In the genomic region with DNA sequence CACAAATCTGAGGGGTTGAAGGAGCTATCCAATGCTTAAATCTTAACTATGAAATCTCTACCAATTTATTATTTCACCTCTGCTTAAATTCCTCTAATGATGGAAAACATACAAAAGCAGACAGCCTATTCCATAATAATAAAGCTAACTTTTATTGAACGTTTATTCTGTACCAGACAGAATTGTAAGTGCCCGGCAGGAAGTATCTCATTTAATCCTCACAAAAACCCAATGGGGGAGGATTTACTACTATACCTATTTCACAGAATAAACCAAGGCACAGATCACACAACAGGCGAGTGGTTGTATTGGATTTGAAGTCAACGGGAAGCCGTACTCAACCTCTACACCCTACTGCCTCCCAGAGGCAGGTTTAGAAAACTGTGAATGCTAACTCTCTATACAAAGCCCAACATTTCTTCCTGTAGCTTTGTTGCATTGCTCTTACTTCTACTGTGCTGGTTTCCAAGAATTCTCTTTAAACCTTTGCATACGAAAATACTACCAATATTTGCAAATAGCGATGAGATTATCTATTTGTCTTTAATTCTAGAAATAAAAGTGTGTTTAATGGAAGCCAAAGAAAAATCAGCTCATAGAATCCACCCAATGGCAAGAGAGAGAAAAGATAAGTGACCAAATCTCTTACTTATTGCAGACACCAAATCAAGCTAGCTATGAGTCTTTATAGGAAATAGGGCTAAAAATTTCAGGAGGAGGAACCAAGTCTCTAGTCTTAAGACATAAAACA, we compare ENCODE assay signal across 8 cellular contexts. TPM values are rescaled to one million over a fixed set of nuclear protein-coding genes. Genes with fewer than 3 reads are reported as not detected.
DNase-seq lines count a peak whose midpoint lies in the region; ATAC-seq and TF ChIP-seq lines count a peak whose summit lies in the region.

No MANE protein-coding gene starts in this region.

- H3K4me2 ChIP-seq in smooth muscle cell: peak overlapping the region; percentile 34

- DNase-seq in DMS114 treated with DMSO at 0.1 percent for 48 hours (lab: John Stamatoyannopoulos, UW; ENCODE audit: unreplicated experiment): peak; percentile 7
- DNase-seq in GM19238 (ENCODE audit: insufficient read length, low spot score): peak; percentile 1
- DNase-seq in NOMO-1 treated with dmso at 0.1 percent for 144 hours (lab: John Stamatoyannopoulos, UW; ENCODE audit: unreplicated experiment): peak; percentile 7
- no peak for DNase-seq in activated naive CD8-positive, alpha-beta T cell treated with anti-CD3 and anti-CD28 coated beads, Interleukin-2, amount 10 ng/mL, durations not matched to agents 7 days and 5 days
- no peak for DNase-seq in right atrium auricular region (ENCODE audit: low spot score)
- no peak for DNase-seq in smooth muscle cell (lab: John Stamatoyannopoulos, UW; ENCODE audit: unreplicated experiment)
- no peak for DNase-seq in DMS79 treated with DMSO at 0.1 percent for 48 hours (lab: John Stamatoyannopoulos, UW)

- H3K4me1 ChIP-seq in right atrium auricular region (no peaks in the 10 kb centered on the region), smooth muscle cell (ENCODE audit: low read depth) (peaks cover 3% of the 10 kb centered on the region)

- peaks cover 5% of the 10 kb centered on the region for H3K4me1 Mint-ChIP-seq in activated naive CD8-positive, alpha-beta T cell treated with anti-CD3 and anti-CD28 coated beads, Interleukin-2, amount 10 ng/mL, durations not matched to agents 7 days and 5 days

- H3K9me3 Mint-ChIP-seq in activated naive CD8-positive, alpha-beta T cell treated with anti-CD3 and anti-CD28 coated beads, Interleukin-2, amount 10 ng/mL, durations not matched to agents 7 days and 5 days: no peaks in the 10 kb centered on the region

- no peaks in the 10 kb centered on the region for H3K36me3 Mint-ChIP-seq in activated naive CD8-positive, alpha-beta T cell treated with anti-CD3 and anti-CD28 coated beads, Interleukin-2, amount 10 ng/mL, durations not matched to agents 7 days and 5 days

- TF ChIP-seq CTCF in right atrium auricular region (IDR thresholded peaks at IDR 0.05) (peak; percentile 61 to 77), smooth muscle cell (IDR thresholded peaks at IDR 0.05; ENCODE audit: borderline replicate concordance, insufficient read depth, poor library complexity, severe bottlenecking) (peak; percentile 62)

- H3F3A ChIP-seq in smooth muscle cell (ENCODE audit: low read depth): no peaks in the 10 kb centered on the region

- no peaks in the 10 kb centered on the region for H3K36me3 ChIP-seq in right atrium auricular region
- H3K36me3 ChIP-seq in smooth muscle cell (ENCODE audit: low read depth): no peaks in the 10 kb centered on the region

- H3K9ac ChIP-seq in smooth muscle cell (ENCODE audit: low read depth): no peak overlapping the region

- H3K9me3 ChIP-seq in right atrium auricular region (no peaks in the 10 kb centered on the region), smooth muscle cell (replicated peaks; ENCODE audit: low read depth) (no peaks in the 10 kb centered on the region)

- peak overlapping the region; percentile 15 for H2AFZ ChIP-seq in smooth muscle cell (ENCODE audit: low read depth)

- no peaks in the 10 kb centered on the region for H3K79me2 ChIP-seq in smooth muscle cell (ENCODE audit: low read depth)

- H3K27me3 Mint-ChIP-seq in activated naive CD8-positive, alpha-beta T cell treated with anti-CD3 and anti-CD28 coated beads, Interleukin-2, amount 10 ng/mL, durations not matched to agents 7 days and 5 days: peaks cover 5% of the 10 kb centered on the region

- POLR2A ChIA-PET in activated naive CD8-positive, alpha-beta T cell treated with anti-CD3 and anti-CD28 coated beads, Interleukin-2, amount 10 ng/mL, durations not matched to agents 7 days and 5 days (lab: Charles Lee): no interaction called here

- no peaks in the 10 kb centered on the region for H4K20me1 ChIP-seq in smooth muscle cell (ENCODE audit: low read depth)

- H3K27me3 ChIP-seq in right atrium auricular region (no peaks in the 10 kb centered on the region), smooth muscle cell (ENCODE audit: low read depth) (no peaks in the 10 kb centered on the region)

- no peak overlapping the region for H3K4me3 Mint-ChIP-seq in activated naive CD8-positive, alpha-beta T cell treated with anti-CD3 and anti-CD28 coated beads, Interleukin-2, amount 10 ng/mL, durations not matched to agents 7 days and 5 days

- peak; percentile 89 for ATAC-seq in HG03342 (IDR thresholded peaks at IDR 0.05; ENCODE audit: unreplicated experiment)
- ATAC-seq in activated naive CD8-positive, alpha-beta T cell treated with anti-CD3 and anti-CD28 coated beads, Interleukin-2, amount 10 ng/mL, durations not matched to agents 7 days and 5 days (ENCODE audit: low read depth): peak; percentile 84

- no peak overlapping the region for H3K27ac ChIP-seq in right atrium auricular region
- no peak overlapping the region for H3K27ac ChIP-seq in smooth muscle cell (ENCODE audit: low read depth)

- 5% methylated on average over 7 of the region's 7 CpGs for WGBS in smooth muscle cell (ENCODE audit: low lambda C conversion rate)

- H3K27ac Mint-ChIP-seq in activated naive CD8-positive, alpha-beta T cell treated with anti-CD3 and anti-CD28 coated beads, Interleukin-2, amount 10 ng/mL, durations not matched to agents 7 days and 5 days: no peak overlapping the region

- no peak overlapping the region for H3K4me3 ChIP-seq in right atrium auricular region
- no peak overlapping the region for H3K4me3 ChIP-seq in smooth muscle cell

RNA-seq across cellular contexts. Expression of a gene that starts 33.5 kb away (rescaled TPM):
- total RNA-seq in activated naive CD8-positive, alpha-beta T cell treated with anti-CD3 and anti-CD28 coated beads, Interleukin-2, amount 10 ng/mL, durations not matched to agents 7 days and 5 days: under 1 TPM in 1 of 2 experiments, not detected in 1; 0.75 TPM
- total RNA-seq in right atrium auricular region (10 to 100 TPM in 1 of 2 donors, 1 to 10 TPM in 1; 4.0 to 12.1 TPM), smooth muscle cell (3.1 and 5.7 TPM in 2 replicates)
- polyA plus RNA-seq in smooth muscle cell: 4.5 and 5.4 TPM in 2 replicates

RNA-seq across cellular contexts. Expression of a gene that starts 48.2 kb away (rescaled TPM):
- total RNA-seq in activated naive CD8-positive, alpha-beta T cell treated with anti-CD3 and anti-CD28 coated beads, Interleukin-2, amount 10 ng/mL, durations not matched to agents 7 days and 5 days: not detected
- total RNA-seq in right atrium auricular region (under 1 TPM in 1 of 2 donors, not detected in 1; 0.43 TPM), smooth muscle cell (not detected in 2 replicates)
- polyA plus RNA-seq in smooth muscle cell: not detected in 2 replicates

Comparison
In these comparisons a context has a peak if more than half of its experiments do, and no peak if none do; other contexts are left out.
1. DNase-seq: peak in DMS114 treated with DMSO at 0.1 percent for 48 hours (single experiment), GM19238 (single experiment) and NOMO-1 treated with dmso at 0.1 percent for 144 hours (single experiment); none in activated naive CD8-positive, alpha-beta T cell treated with anti-CD3 and anti-CD28 coated beads, Interleukin-2, amount 10 ng/mL, durations not matched to agents 7 days and 5 days (single experiment), right atrium auricular region (single experiment), smooth muscle cell (single experiment) and DMS79 treated with DMSO at 0.1 percent for 48 hours (single experiment).